20 cellular contexts compared by ENCODE assay signal in the genomic region with DNA sequence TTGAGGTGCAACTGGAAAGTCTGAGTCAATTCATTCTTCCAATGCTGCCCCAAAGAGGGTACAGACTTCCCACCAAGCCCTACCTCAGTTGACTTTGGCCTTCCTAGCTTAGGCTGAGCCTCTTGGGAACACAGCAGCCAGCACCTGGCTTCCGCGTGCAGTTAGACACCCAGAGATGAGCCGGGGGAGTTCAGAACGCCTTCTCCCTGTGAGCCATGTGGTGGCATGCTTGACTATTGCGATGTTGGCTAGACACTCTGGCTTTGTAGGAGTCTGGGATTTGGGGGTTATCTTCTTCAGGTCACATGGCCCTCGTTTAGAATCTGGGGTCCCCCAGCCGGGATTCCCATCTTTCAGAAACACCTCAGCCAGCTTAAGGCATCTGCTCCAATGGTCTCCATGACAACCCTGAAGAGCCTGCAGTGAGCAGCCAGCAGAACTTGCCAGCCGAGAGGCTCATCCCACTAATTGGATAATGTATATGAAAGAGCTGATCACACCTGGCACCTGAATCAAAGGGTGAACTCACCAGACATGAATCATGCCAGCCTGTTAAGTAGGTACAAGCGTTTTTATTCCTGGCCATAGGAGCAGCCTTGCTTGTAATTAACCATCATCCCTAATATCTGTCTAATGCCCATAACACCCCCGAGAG.
DNase-seq lines count a peak whose midpoint lies in the region; ATAC-seq and TF ChIP-seq lines count a peak whose summit lies in the region.
"Had no signal": no experiment of that assay in that cellular context is flagged by ENCODE, and none has a peak within 500 bp of the region (broad histone marks: within the 10 kb centered on the region; RNA-seq: fewer than 3 reads in every experiment).

No MANE protein-coding gene starts in this region.

- H3K27ac ChIP-seq in coronary artery = no peak overlapping the region
- H3K27ac ChIP-seq: 22Rv1, lower lobe of right lung, SK-N-MC had no signal

- DNase-seq in DMS53 (lab: John Stamatoyannopoulos, UW) = peak; percentile 66
- DNase-seq in DMS53 treated with DMSO at 0.1 percent for 48 hours (lab: John Stamatoyannopoulos, UW; ENCODE audit: unreplicated experiment) = no peak
- peak; percentile 26 for DNase-seq in NCI-H2029 (lab: John Stamatoyannopoulos, UW)
- peak; percentile 71 for DNase-seq in NCI-H748 treated with DMSO at 0.1 percent for 48 hours (lab: John Stamatoyannopoulos, UW)
- peak; percentile 7 for DNase-seq in putamen (ENCODE audit: low spot score)
- DNase-seq in coronary artery (ENCODE audit: low spot score) = no peak
- DNase-seq: activated CD4-positive, alpha-beta T cell treated with anti-CD3 and anti-CD28 coated beads, Interleukin-2, amount 10 ng/mL, durations not matched to agents 7 days and 5 days; activated naive CD4-positive, alpha-beta T cell treated with anti-CD3 and anti-CD28 coated beads, Interleukin-2, amount 10 ng/mL, durations not matched to agents 7 days and 5 days; activated T-cell treated with anti-CD3 and anti-CD28 coated beads for 4 hours; erythroblast; lower lobe of right lung; MV-4-11; naive B cell; stimulated activated naive B cell treated with anti-CD40 and anti-IgM and Interleukin-4, amounts not matched to agents 10 μg/mL and 1 μg/mL and 100 μg/mL, for 72 hours; trophoblast cell had no signal

- ATAC-seq in HG03442 (IDR thresholded peaks at IDR 0.05; ENCODE audit: unreplicated experiment) (no peak), HG03432 (IDR thresholded peaks at IDR 0.05; ENCODE audit: unreplicated experiment) (no peak)
- ATAC-seq: HepG2; lower lobe of right lung; stimulated activated naive B cell treated with anti-CD40 and anti-IgM and Interleukin-4, amounts not matched to agents 10 μg/mL and 1 μg/mL and 100 μg/mL, for 72 hours had no signal

- no peak for TF ChIP-seq CTCF in coronary artery (IDR thresholded peaks at IDR 0.05)

- H3K4me3 ChIP-seq in coronary artery = no peak overlapping the region
- H3K4me3 ChIP-seq: lower lobe of right lung, SK-N-MC had no signal

Comparison
In these comparisons a context has a peak if more than half of its experiments do, and no peak if none do; other contexts are left out.
1. DNase-seq: peak in DMS53 (single experiment), NCI-H2029 (single experiment), NCI-H748 treated with DMSO at 0.1 percent for 48 hours (single experiment) and putamen (single experiment); none in DMS53 treated with DMSO at 0.1 percent for 48 hours (single experiment) and coronary artery (single experiment).